Comparison of ENCODE assay signal across 8 cellular contexts in genomic region chr3:54574906-54575305, GRCh38.
"Had no signal": no experiment of that assay in that cellular context is flagged by ENCODE, and none has a peak within 500 bp of the region (broad histone marks: within the 10 kb centered on the region; RNA-seq: fewer than 3 reads in every experiment).

No MANE protein-coding gene starts in this region.

- H3K9ac ChIP-seq: GM23248 had no signal

- H3K4me2 ChIP-seq: GM23338 had no signal

- H2AFZ ChIP-seq: GM23248, GM23338 had no signal

- H3K4me3 ChIP-seq: GM23248, GM23338, HAP-1 had no signal

- H3K9me3 ChIP-seq: HAP-1 had no signal

- H3K27ac ChIP-seq: GM23248 had no signal

- DNase-seq: GM23248, GOT3, H7, H9, HCEC 1CT, HFFc6 had no signal

- H3K36me3 ChIP-seq: HAP-1 had no signal
